8 cellular contexts compared by ENCODE assay signal in the genomic region with DNA sequence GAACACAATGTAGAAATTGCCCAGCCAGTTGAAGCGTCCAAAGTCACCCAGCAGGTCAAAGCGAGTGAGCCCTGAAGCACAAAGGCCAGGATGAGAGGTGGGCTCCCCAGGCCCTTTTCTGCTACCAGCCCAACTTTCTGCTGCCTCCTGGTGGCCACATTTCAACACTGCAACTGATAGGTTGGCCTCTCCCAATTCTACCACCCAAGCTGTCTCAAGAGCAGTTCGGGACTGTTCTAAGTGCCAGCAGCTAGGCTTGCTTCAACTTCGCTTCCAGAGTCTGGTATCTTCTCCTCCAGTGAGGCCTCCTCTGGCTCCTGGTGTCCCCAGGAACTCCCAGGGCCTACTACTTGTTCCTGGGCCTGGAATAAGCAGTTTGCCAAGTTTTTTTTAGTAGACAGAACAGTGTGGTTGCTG. TPM values are rescaled to one million over a fixed set of nuclear protein-coding genes. Genes with fewer than 3 reads are reported as not detected.
DNase-seq lines count a peak whose midpoint lies in the region; ATAC-seq and TF ChIP-seq lines count a peak whose summit lies in the region.

No MANE protein-coding gene starts in this region.

- H3K4me3 Mint-ChIP-seq in CD14-positive monocyte = no peak overlapping the region
- no peak overlapping the region for H3K4me3 Mint-ChIP-seq in T-cell

- no peak for DNase-seq in CD14-positive monocyte (ENCODE audit: low spot score)
- DNase-seq in HCEC 1CT = peak; percentile 37
- DNase-seq in T-cell = peak in 30 of 34 experiments; percentile 16 to 68 (median 54)
- peak; percentile 70 for DNase-seq in adipocyte (ENCODE audit: low read depth)
- DNase-seq in iPS-NIHi11 (ENCODE audit: low spot score) = peak; percentile 85
- peak; percentile 60 for DNase-seq in stimulated activated CD4-positive, alpha-beta T cell treated with anti-CD3 and anti-CD28 coated beads, Interleukin-1b, Interleukin-23, amount 100 ng/mL, for 48 hours
- no peak for DNase-seq in mesenteric fat pad (ENCODE audit: low spot score)

- POLR2A ChIA-PET in T-cell (lab: Charles Lee) = interaction anchor here in 1 of 2 donors (0.7 kb wide), 1 partner anchor 15 kb away, joined by 13 read pairs; no protein-coding TSS in a partner anchor

- H3K9ac ChIP-seq in adipocyte (ENCODE audit: low read length) = no peak overlapping the region

- H3K27me3 Mint-ChIP-seq in CD14-positive monocyte (ENCODE audit: low read depth in 3 of 3) (peaks cover 32 to 36% (median 33%) of the 10 kb centered on the region in 3 donors), T-cell (peaks cover 17 to 22% of the 10 kb centered on the region in 2 donors)

- H3K4me3 ChIP-seq in adipocyte (ENCODE audit: low read length) = no peak overlapping the region

- H3K9me3 Mint-ChIP-seq in CD14-positive monocyte (peaks cover 0 to 8% (median 3%) of the 10 kb centered on the region in 7 donors), T-cell (no peaks in the 10 kb centered on the region)

- CTCF ChIA-PET in T-cell (lab: Charles Lee) = interaction anchor here (0.5 to 2.1 kb wide), 9 partner anchors 10 to 346 kb away, joined by 3 to 11 read pairs (median 5); a partner anchor contains a TSS

- peaks cover 14% of the 10 kb centered on the region for H3K4me1 Mint-ChIP-seq in CD14-positive monocyte
- H3K4me1 Mint-ChIP-seq in T-cell = peaks cover 8 to 23% (median 14%) of the 10 kb centered on the region in 3 donors

- intact Hi-C loops in CD14-positive monocyte (cut with micrococcal nuclease) = loop anchor here in 1 of 2 donors (5.0 kb wide), 1 partner anchor 36 kb away; a partner anchor contains a TSS

- peaks cover 8% of the 10 kb centered on the region for H3K4me1 ChIP-seq in adipocyte (ENCODE audit: control insufficient read depth, insufficient read depth, low read length)

- H3K27ac Mint-ChIP-seq in CD14-positive monocyte = no peak overlapping the region
- H3K27ac Mint-ChIP-seq in T-cell = no peak overlapping the region

- H3K36me3 ChIP-seq in adipocyte (ENCODE audit: control insufficient read depth, insufficient read depth, low read length, severe bottlenecking) = peaks cover 54% of the 10 kb centered on the region

- peaks cover 73 to 79% of the 10 kb centered on the region in 2 donors for H3K36me3 Mint-ChIP-seq in CD14-positive monocyte
- H3K36me3 Mint-ChIP-seq in T-cell = peaks cover 51% of the 10 kb centered on the region

- peak; percentile 95 for TF ChIP-seq CTCF in CD14-positive monocyte (IDR thresholded peaks at IDR 0.05)

- peaks cover 20% of the 10 kb centered on the region for H3K27me3 ChIP-seq in adipocyte (replicated peaks; ENCODE audit: control insufficient read depth, insufficient read depth, low read length)

- ATAC-seq in T-cell (replicated peaks in 1 of 4) (peak; percentile 54 to 68 (median 62)), GM21515 (IDR thresholded peaks at IDR 0.05; ENCODE audit: unreplicated experiment) (no peak)

- no peaks in the 10 kb centered on the region for H3K9me3 ChIP-seq in adipocyte (ENCODE audit: control insufficient read depth, low read length)

RNA-seq across cellular contexts. Expression of a gene that starts 3.4 kb away (rescaled TPM):
- not detected for polyA plus RNA-seq in CD14-positive monocyte
- total RNA-seq in T-cell = under 1 TPM; 0.12 to 0.45 (median 0.38) TPM
- 1.5 TPM for total RNA-seq in mesenteric fat pad

RNA-seq across cellular contexts. Expression of a gene that starts 12.6 kb away (rescaled TPM):
- polyA plus RNA-seq in CD14-positive monocyte = 10 to 100 TPM; 22.0 to 25.9 TPM
- 100 to 1,000 TPM; 159 to 302 (median 224) TPM for total RNA-seq in T-cell
- 46.1 TPM for total RNA-seq in mesenteric fat pad

RNA-seq across cellular contexts. Expression of a gene that starts 28.3 kb away (rescaled TPM):
- under 1 TPM; 0.17 to 0.50 TPM for polyA plus RNA-seq in CD14-positive monocyte
- total RNA-seq in T-cell = 1 to 10 TPM; 2.3 to 5.3 (median 2.5) TPM
- total RNA-seq in mesenteric fat pad = 0.42 TPM

RNA-seq across cellular contexts. Expression of a gene that starts 33.2 kb away (rescaled TPM):
- 100 to 1,000 TPM; 481 to 538 TPM for polyA plus RNA-seq in CD14-positive monocyte
- total RNA-seq in T-cell (100 to 1,000 TPM; 167 to 232 (median 205) TPM), mesenteric fat pad (737 TPM)

RNA-seq across cellular contexts. Expression of a gene that starts 37.4 kb away (rescaled TPM):
- polyA plus RNA-seq in CD14-positive monocyte = 1 to 10 TPM; 1.2 to 2.7 TPM
- 100 to 1,000 TPM; 135 to 161 (median 152) TPM for total RNA-seq in T-cell
- 79.7 TPM for total RNA-seq in mesenteric fat pad

Comparison
In these comparisons a context has a peak if more than half of its experiments do, and no peak if none do; other contexts are left out.
1. DNase-seq: peak in HCEC 1CT (single experiment), T-cell (30 of 34), adipocyte (single experiment), iPS-NIHi11 (single experiment) and stimulated activated CD4-positive, alpha-beta T cell treated with anti-CD3 and anti-CD28 coated beads, Interleukin-1b, Interleukin-23, amount 100 ng/mL, for 48 hours (single experiment); none in CD14-positive monocyte (single experiment) and mesenteric fat pad (single experiment).